Comparison of ENCODE assay signal across 17 cellular contexts in genomic region chr6:24882295-24882694, GRCh38. TPM values are rescaled to one million over a fixed set of nuclear protein-coding genes. Genes with fewer than 3 reads are reported as not detected.
DNase-seq lines count a peak whose midpoint lies in the region; ATAC-seq and TF ChIP-seq lines count a peak whose summit lies in the region.
"Had no signal": no experiment of that assay in that cellular context is flagged by ENCODE, and none has a peak within 500 bp of the region (broad histone marks: within the 10 kb centered on the region; RNA-seq: fewer than 3 reads in every experiment).

No MANE protein-coding gene starts in this region.

- no peaks in the 10 kb centered on the region for H4K20me1 ChIP-seq in PC-9 (ENCODE audit: insufficient read depth)

- H3K4me1 ChIP-seq in PC-9 (replicated peaks; ENCODE audit: insufficient read depth) = peaks cover 15% of the 10 kb centered on the region
- H3K4me1 ChIP-seq in effector memory CD4-positive, alpha-beta T cell (ENCODE audit: control insufficient read depth, insufficient read depth, low read length, poor library complexity, severe bottlenecking) = peaks cover 9% of the 10 kb centered on the region
- peaks cover 4 to 7% of the 10 kb centered on the region in 2 donors for H3K4me1 ChIP-seq in left lung
- H3K4me1 ChIP-seq: ascending aorta, colonic mucosa had no signal

- TF ChIP-seq CTCF in PC-9 (conservative IDR thresholded peaks at IDR 0.05) (no peak), mesothelial cell of epicardium (IDR thresholded peaks at IDR 0.05; ENCODE audit: unreplicated experiment) (no peak), left lung (IDR thresholded peaks at IDR 0.05) (no peak)

- peak overlapping the region; percentile 14; the same call in 1 of the 2 replicates for H3K4me2 ChIP-seq in PC-9
- H3K4me2 ChIP-seq: KMS-11 had no signal

- H3K27me3 ChIP-seq in PC-9 (ENCODE audit: insufficient read depth, low read depth) (no peaks in the 10 kb centered on the region), left lung (no peaks in the 10 kb centered on the region)
- H3K27me3 ChIP-seq in effector memory CD4-positive, alpha-beta T cell (replicated peaks; ENCODE audit: control insufficient read depth, insufficient read depth, low read length, poor library complexity, severe bottlenecking) = no peaks in the 10 kb centered on the region
- H3K27me3 ChIP-seq: ascending aorta, colonic mucosa, neutrophil had no signal

- intact Hi-C loops in PC-9 (cut with micrococcal nuclease; ENCODE audit: unreplicated experiment) = no loop called here
- intact Hi-C loops in left lung (cut with DNase I) = no loop called here

- H3K79me2 ChIP-seq in PC-9 (ENCODE audit: low read depth) = no peaks in the 10 kb centered on the region

- no peaks in the 10 kb centered on the region for H3K27me3 Mint-ChIP-seq in activated naive CD4-positive, alpha-beta T cell treated with anti-CD3 and anti-CD28 coated beads, Interleukin-2, amount 50 U/mL, for 24 hours
- H3K27me3 Mint-ChIP-seq in stimulated activated naive CD8-positive, alpha-beta T cell treated with anti-CD3 and anti-CD28 coated beads, Interleukin-15, amount 100 ng/mL, for 72 hours = no peaks in the 10 kb centered on the region
- no peaks in the 10 kb centered on the region for H3K27me3 Mint-ChIP-seq in mesothelial cell of epicardium (ENCODE audit: low read depth)

- CTCF ChIA-PET in PC-9 (lab: Charles Lee) = no interaction called here

- no peak overlapping the region for H2AFZ ChIP-seq in PC-9

- H3K4me3 Mint-ChIP-seq in activated naive CD4-positive, alpha-beta T cell treated with anti-CD3 and anti-CD28 coated beads, Interleukin-2, amount 50 U/mL, for 24 hours = no peak overlapping the region
- peak overlapping the region; percentile 7 to 83 for H3K4me3 Mint-ChIP-seq in stimulated activated naive CD8-positive, alpha-beta T cell treated with anti-CD3 and anti-CD28 coated beads, Interleukin-15, amount 100 ng/mL, for 72 hours
- H3K4me3 Mint-ChIP-seq in mesothelial cell of epicardium = no peak overlapping the region

- peaks cover 31% of the 10 kb centered on the region for H3K36me3 Mint-ChIP-seq in activated naive CD4-positive, alpha-beta T cell treated with anti-CD3 and anti-CD28 coated beads, Interleukin-2, amount 50 U/mL, for 24 hours
- H3K36me3 Mint-ChIP-seq in mesothelial cell of epicardium = no peaks in the 10 kb centered on the region

- no peak for DNase-seq in activated naive CD4-positive, alpha-beta T cell treated with Interleukin-2 at 50 U/mL for 16 hours
- DNase-seq in PC-9 (peak in 1 of 2 experiments; percentile 82), mesothelial cell of epicardium (ENCODE audit: low spot score in 2 of 2, unreplicated experiment in 2 of 2) (no peak), left lung (no peak)
- no peak for DNase-seq in effector memory CD4-positive, alpha-beta T cell
- DNase-seq in stimulated activated naive CD8-positive, alpha-beta T cell treated with anti-CD3 and anti-CD28 coated beads, Interleukin-15, amount 100 ng/mL, for 72 hours = no peak
- DNase-seq: activated CD4-positive, alpha-beta T cell treated with anti-CD3 and anti-CD28 coated beads for 48 hours; colonic mucosa; NK-92 treated with Interleukin-12 subunit alpha and Interleukin-12 subunit beta, amount 100 ng/mL, for 24 hours; T-helper 2 cell had no signal

- no peaks in the 10 kb centered on the region for H3K9me3 Mint-ChIP-seq in activated naive CD4-positive, alpha-beta T cell treated with anti-CD3 and anti-CD28 coated beads, Interleukin-2, amount 50 U/mL, for 24 hours
- peaks cover 12 to 13% of the 10 kb centered on the region in 2 donors for H3K9me3 Mint-ChIP-seq in stimulated activated naive CD8-positive, alpha-beta T cell treated with anti-CD3 and anti-CD28 coated beads, Interleukin-15, amount 100 ng/mL, for 72 hours
- H3K9me3 Mint-ChIP-seq in mesothelial cell of epicardium = peaks cover 8% of the 10 kb centered on the region

- ATAC-seq in stimulated activated naive CD8-positive, alpha-beta T cell treated with anti-CD3 and anti-CD28 coated beads, Interleukin-15, amount 100 ng/mL, for 72 hours = no peak
- ATAC-seq in GM21423 (IDR thresholded peaks at IDR 0.05; ENCODE audit: unreplicated experiment) (no peak), left lung (no peak)
- ATAC-seq: esophagus mucosa, Right ventricle myocardium inferior had no signal

- H3K27ac Mint-ChIP-seq in activated naive CD4-positive, alpha-beta T cell treated with anti-CD3 and anti-CD28 coated beads, Interleukin-2, amount 50 U/mL, for 24 hours = peak overlapping the region; percentile 93
- peak overlapping the region in 1 of 2 donors; percentile 69 for H3K27ac Mint-ChIP-seq in stimulated activated naive CD8-positive, alpha-beta T cell treated with anti-CD3 and anti-CD28 coated beads, Interleukin-15, amount 100 ng/mL, for 72 hours
- no peak overlapping the region for H3K27ac Mint-ChIP-seq in mesothelial cell of epicardium

- POLR2A ChIA-PET in PC-9 (lab: Charles Lee; ENCODE audit: unreplicated experiment) = no interaction called here

- H3K4me3 ChIP-seq in PC-9 = no peak overlapping the region
- H3K4me3 ChIP-seq in effector memory CD4-positive, alpha-beta T cell (ENCODE audit: insufficient read depth, low read depth, low read length, poor library complexity, severe bottlenecking) = no peak overlapping the region
- H3K4me3 ChIP-seq in left lung = no peak overlapping the region
- H3K4me3 ChIP-seq: ascending aorta, colonic mucosa had no signal

- no peaks in the 10 kb centered on the region for H3K9me2 ChIP-seq in PC-9 (ENCODE audit: insufficient read depth)

- H3K27ac ChIP-seq in PC-9 (no peak overlapping the region), left lung (no peak overlapping the region)
- peak overlapping the region; percentile 42 for H3K27ac ChIP-seq in effector memory CD4-positive, alpha-beta T cell (ENCODE audit: insufficient read depth, low read length, poor library complexity, severe bottlenecking)
- H3K27ac ChIP-seq: ascending aorta, colonic mucosa, KMS-11, neutrophil had no signal

- H3K9me3 ChIP-seq in PC-9 (ENCODE audit: insufficient read depth, low read depth) (peaks cover 8% of the 10 kb centered on the region; the same call in 1 of the 2 replicates), left lung (peaks cover 0 to 5% of the 10 kb centered on the region in 2 donors)
- no peaks in the 10 kb centered on the region for H3K9me3 ChIP-seq in effector memory CD4-positive, alpha-beta T cell (ENCODE audit: control insufficient read depth, low read length)
- H3K9me3 ChIP-seq: colonic mucosa, neutrophil had no signal

- H3K36me3 ChIP-seq in PC-9 (ENCODE audit: low read depth) = no peaks in the 10 kb centered on the region
- H3K36me3 ChIP-seq in effector memory CD4-positive, alpha-beta T cell (ENCODE audit: control insufficient read depth, insufficient read depth, low read length) = peaks cover 31% of the 10 kb centered on the region
- H3K36me3 ChIP-seq in left lung = peaks cover 0 to 5% of the 10 kb centered on the region in 2 donors
- H3K36me3 ChIP-seq: ascending aorta, colonic mucosa had no signal

- no TSS peak for BruUV-seq in PC-9 (replicated peaks; lab: Mats Ljungman, UMichigan)

- peaks cover 7% of the 10 kb centered on the region; the same call in 1 of the 2 replicates for H3F3A ChIP-seq in PC-9 (ENCODE audit: insufficient read depth, low read depth)

- peaks cover 86% of the 10 kb centered on the region for H3K4me1 Mint-ChIP-seq in activated naive CD4-positive, alpha-beta T cell treated with anti-CD3 and anti-CD28 coated beads, Interleukin-2, amount 50 U/mL, for 24 hours
- peaks cover 97% of the 10 kb centered on the region for H3K4me1 Mint-ChIP-seq in stimulated activated naive CD8-positive, alpha-beta T cell treated with anti-CD3 and anti-CD28 coated beads, Interleukin-15, amount 100 ng/mL, for 72 hours
- H3K4me1 Mint-ChIP-seq in mesothelial cell of epicardium = peaks cover 4% of the 10 kb centered on the region

RNA-seq across cellular contexts. Expression of gene RIPOR2, which starts 53.5 kb away (rescaled TPM):
- 0.63 and 0.94 TPM in 2 replicates for total RNA-seq in PC-9 (2021)
- total RNA-seq in mesothelial cell of epicardium = 1.7 to 1.9 TPM (median 1.7 TPM) in 3 replicates
- 10 to 100 TPM; 18.7 to 56.8 TPM for total RNA-seq in left lung

Comparison
In these comparisons a context has a peak if more than half of its experiments do, and no peak if none do; other contexts are left out.
1. H3K4me3 Mint-ChIP-seq: peak in stimulated activated naive CD8-positive, alpha-beta T cell treated with anti-CD3 and anti-CD28 coated beads, Interleukin-15, amount 100 ng/mL, for 72 hours (2 of 2); none in activated naive CD4-positive, alpha-beta T cell treated with anti-CD3 and anti-CD28 coated beads, Interleukin-2, amount 50 U/mL, for 24 hours (single experiment) and mesothelial cell of epicardium (single experiment).